Comparison of ENCODE assay signal across 8 cellular contexts in the genomic region with DNA sequence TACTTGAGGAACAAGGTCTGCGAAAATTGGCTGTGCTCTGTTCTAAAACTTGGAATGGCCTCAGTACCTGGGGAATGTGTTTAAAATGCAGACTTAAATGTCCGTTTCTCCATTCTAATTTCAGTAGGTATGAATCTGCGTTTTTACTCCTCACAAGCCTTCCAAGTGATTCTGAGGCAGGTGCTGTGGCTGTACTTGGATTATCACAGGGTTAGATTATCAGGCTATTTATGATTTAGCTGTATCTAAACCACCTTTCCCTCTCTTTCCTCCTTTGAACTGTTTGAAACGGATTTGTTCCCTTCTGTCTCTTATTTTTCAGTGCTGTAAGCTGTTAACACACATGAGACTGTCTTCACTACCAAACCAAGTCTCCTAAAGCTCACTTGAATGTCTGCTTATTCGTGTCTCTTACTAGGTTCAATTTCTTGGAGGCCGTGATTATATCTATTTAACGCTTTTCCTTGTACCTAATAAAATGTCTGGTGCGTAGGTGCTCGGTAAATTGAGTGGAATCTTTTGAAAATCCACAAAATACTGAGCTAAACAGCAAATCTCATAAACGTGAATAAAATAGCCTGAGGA. TPM values are rescaled to one million over a fixed set of nuclear protein-coding genes. Genes with fewer than 3 reads are reported as not detected.
A peak's percentile ranks its signal among the peaks of the same experiment; 100 is the strongest.
DNase-seq lines count a peak whose midpoint lies in the region; ATAC-seq and TF ChIP-seq lines count a peak whose summit lies in the region.

No MANE protein-coding gene starts in this region.

- no peak overlapping the region for H2BK15ac ChIP-seq in mesenchymal stem cell (ENCODE audit: low read depth, poor library complexity, severe bottlenecking)

- H3K14ac ChIP-seq in mesenchymal stem cell (ENCODE audit: low read length in 2 of 2), result peak overlapping the region in 1 of 2 experiments; percentile 97

- H3K9me3 ChIP-seq in A673 (ENCODE audit: low read depth, low read length, poor library complexity, severe bottlenecking) (no peaks in the 10 kb centered on the region), body of pancreas (no peaks in the 10 kb centered on the region), mesenchymal stem cell (ENCODE audit: control insufficient read depth, low read length) (no peaks in the 10 kb centered on the region)

- peak overlapping the region in 1 of 2 experiments; percentile 71 for H2BK12ac ChIP-seq in mesenchymal stem cell (ENCODE audit: low read length in 2 of 2)

- peak overlapping the region; percentile 99 for H3K9ac ChIP-seq in mesenchymal stem cell (ENCODE audit: low read length)

- H3K36me3 ChIP-seq in A673 (ENCODE audit: insufficient read depth, low read length, poor library complexity, severe bottlenecking), result peaks cover 7% of the 10 kb centered on the region
- H3K36me3 ChIP-seq in body of pancreas (replicated peaks in 1 of 2; ENCODE audit: insufficient read depth in 1 of 2, low read depth in 2 of 2), result no peaks in the 10 kb centered on the region
- peaks cover 0 to 10% of the 10 kb centered on the region in 2 experiments for H3K36me3 ChIP-seq in mesenchymal stem cell (ENCODE audit: control insufficient read depth in 1 of 2, insufficient read depth in 2 of 2, low read depth in 1 of 2, low read length in 2 of 2)

- peak overlapping the region; percentile 84 to 92 for H3K18ac ChIP-seq in mesenchymal stem cell (ENCODE audit: low read depth in 1 of 2, low read length in 2 of 2)

- BruUV-seq in A673 (replicated peaks; lab: Mats Ljungman, UMichigan), result TSS peak; percentile 93

- ATAC-seq in body of pancreas, result no peak
- ATAC-seq in HG02678 (IDR thresholded peaks at IDR 0.05; ENCODE audit: unreplicated experiment), result no peak

- TF ChIP-seq CTCF in A673 (conservative IDR thresholded peaks at IDR 0.05; ENCODE audit: low read depth, low read length), result no peak
- peak in 1 of 7 experiments; percentile 22 for TF ChIP-seq CTCF in body of pancreas (IDR thresholded peaks at IDR 0.05)

- peak overlapping the region; percentile 96 for H3K4me3 ChIP-seq in A673 (ENCODE audit: low read depth, low read length, poor library complexity, severe bottlenecking)
- H3K4me3 ChIP-seq in body of pancreas, result peak overlapping the region; percentile 47 to 70
- peak overlapping the region; percentile 71 to 98 for H3K4me3 ChIP-seq in mesenchymal stem cell (ENCODE audit: insufficient read depth in 1 of 2, low read depth in 1 of 2, low read length in 2 of 2)

- TF ChIP-seq POLR2A in body of pancreas (IDR thresholded peaks at IDR 0.05), result no peak

- H3K23ac ChIP-seq in mesenchymal stem cell (ENCODE audit: low read length in 2 of 2), result peak overlapping the region in 1 of 2 experiments; percentile 96

- peak overlapping the region in 1 of 2 experiments; percentile 73 for H3K4ac ChIP-seq in mesenchymal stem cell (ENCODE audit: low read depth in 1 of 2, low read length in 2 of 2)

- H2AK5ac ChIP-seq in mesenchymal stem cell (ENCODE audit: low read length, severe bottlenecking), result no peak overlapping the region

- H3K4me1 ChIP-seq in A673 (ENCODE audit: insufficient read depth, low read length, poor library complexity, severe bottlenecking) (peaks cover 19% of the 10 kb centered on the region), body of pancreas (peaks cover 5% of the 10 kb centered on the region), mesenchymal stem cell (ENCODE audit: control insufficient read depth, insufficient read depth, low read depth, low read length) (no peaks in the 10 kb centered on the region)

- CTCF ChIA-PET in A673 (lab: Charles Lee) (no interaction called here), HEK293T (lab: Yijun Ruan, JAX) (interaction anchor here (1.5 to 1.6 kb wide), 2 partner anchors 11 to 373 kb away, joined by 4 to 9 read pairs; no protein-coding TSS in a partner anchor)

- peak overlapping the region; percentile 85 for H4K91ac ChIP-seq in mesenchymal stem cell (ENCODE audit: low read length)

- no peak overlapping the region for H2BK5ac ChIP-seq in mesenchymal stem cell (ENCODE audit: low read depth, low read length, poor library complexity, severe bottlenecking)

- no peaks in the 10 kb centered on the region for H3K79me1 ChIP-seq in mesenchymal stem cell (replicated peaks; ENCODE audit: low read length, poor library complexity, severe bottlenecking)

- H4K8ac ChIP-seq in mesenchymal stem cell (ENCODE audit: low read length), result peak overlapping the region; percentile 88

- peak overlapping the region; percentile 84 for H3K4me2 ChIP-seq in mesenchymal stem cell (ENCODE audit: low read length, poor library complexity, severe bottlenecking)

- no peaks in the 10 kb centered on the region for H3K27me3 ChIP-seq in A673 (replicated peaks; ENCODE audit: insufficient read depth, low read depth, low read length, poor library complexity)
- H3K27me3 ChIP-seq in body of pancreas, result no peaks in the 10 kb centered on the region
- H3K27me3 ChIP-seq in mesenchymal stem cell (ENCODE audit: control insufficient read depth in 1 of 2, insufficient read depth in 1 of 2, low read length in 2 of 2), result no peaks in the 10 kb centered on the region

- POLR2A ChIA-PET in A673 (lab: Charles Lee; ENCODE audit: low non-redundant PET), result interaction anchor here (0.6 kb wide), 2 partner anchors 226 to 1696 kb away, joined by 3 read pairs; no protein-coding TSS in a partner anchor
- POLR2A ChIA-PET in HEK293T (lab: Yijun Ruan, JAX), result interaction anchor here (0.6 to 2.8 kb wide), 56 partner anchors 9 to 1649 kb away, joined by 3 to 43 read pairs (median 4); a partner anchor contains a TSS

- WGBS in body of pancreas, 2 donors, result 0 to 3% methylated on average over 10 of the region's 10 CpGs
- WGBS in mesenchymal stem cell, result 7% methylated on average over 7 of the region's 10 CpGs

- peak overlapping the region; percentile 97 for H3K27ac ChIP-seq in A673 (ENCODE audit: low read depth, low read length, poor library complexity, severe bottlenecking)
- H3K27ac ChIP-seq in body of pancreas, result peak overlapping the region; percentile 87 to 98 (median 97)
- H3K27ac ChIP-seq in mesenchymal stem cell (ENCODE audit: low read length, poor library complexity, severe bottlenecking), result peak overlapping the region; percentile 92

- peak overlapping the region; percentile 81 for H2AFZ ChIP-seq in mesenchymal stem cell (ENCODE audit: low read depth, low read length)

- DNase-seq in A673 (ENCODE audit: low spot score) (no peak), HEK293T (ENCODE audit: extremely low spot score) (no peak), body of pancreas (no peak), mesenchymal stem cell (no peak), AG08395 (ENCODE audit: low spot score) (no peak), NCI-H128 (lab: John Stamatoyannopoulos, UW; ENCODE audit: unreplicated experiment) (no peak), SW480 (ENCODE audit: low spot score) (no peak)

- no peak overlapping the region for H2BK120ac ChIP-seq in mesenchymal stem cell (ENCODE audit: low read depth, low read length)

- intact Hi-C loops in A673 (cut with micrococcal nuclease; ENCODE audit: unreplicated experiment), result loop anchor here (1.0 kb wide), 1 partner anchor 63 kb away; no protein-coding TSS in a partner anchor
- intact Hi-C loops in body of pancreas (cut with DNase I), result no loop called here

TF ChIP-seq in HEK293T, 16 proteins besides CTCF, POLR2A, EP300 and RAD21:
- TF ChIP-seq BHLHE40 (IDR thresholded peaks at IDR 0.05; ENCODE audit: borderline replicate concordance), result no peak
- no peak for TF ChIP-seq NFRKB (IDR thresholded peaks at IDR 0.05)
- TF ChIP-seq ZNF384 (IDR thresholded peaks at IDR 0.05), result no peak
- no peak for TF ChIP-seq ELF4 (IDR thresholded peaks at IDR 0.05)
- peak; percentile 5; the same call in 1 of the 2 replicates for TF ChIP-seq L3MBTL2 (conservative IDR thresholded peaks at IDR 0.05)
- no peak for TF ChIP-seq CTBP1 (IDR thresholded peaks at IDR 0.05; ENCODE audit: borderline replicate concordance)

RNA-seq across cellular contexts. Expression of a gene that starts 0.7 kb away (rescaled TPM):
- total RNA-seq in A673 (2021), result 25.3 and 30.1 TPM in 2 replicates
- total RNA-seq in body of pancreas, result 10 to 100 TPM in 1 of 2 donors, 1 to 10 TPM in 1; 2.6 to 14.3 TPM
- polyA plus RNA-seq in mesenchymal stem cell (2013, experiment 1 of 2), result 13.4 TPM
- 15.6 TPM for polyA plus RNA-seq in mesenchymal stem cell (2013, experiment 2 of 2)
